1 cellular context compared by ENCODE assay signal in genomic region chr3:44894485-44894884, GRCh38.
TF ChIP-seq lines count a peak whose summit lies in the region.

No MANE protein-coding gene starts in this region.

TF ChIP-seq in H1, 55 proteins besides CTCF, POLR2A, EP300 and RAD21:
- TF ChIP-seq, protein P1, sequence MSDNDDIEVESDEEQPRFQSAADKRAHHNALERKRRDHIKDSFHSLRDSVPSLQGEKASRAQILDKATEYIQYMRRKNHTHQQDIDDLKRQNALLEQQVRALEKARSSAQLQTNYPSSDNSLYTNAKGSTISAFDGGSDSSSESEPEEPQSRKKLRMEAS (IDR thresholded peaks at IDR 0.05): peak; percentile 85
- TF ChIP-seq, protein P2, sequence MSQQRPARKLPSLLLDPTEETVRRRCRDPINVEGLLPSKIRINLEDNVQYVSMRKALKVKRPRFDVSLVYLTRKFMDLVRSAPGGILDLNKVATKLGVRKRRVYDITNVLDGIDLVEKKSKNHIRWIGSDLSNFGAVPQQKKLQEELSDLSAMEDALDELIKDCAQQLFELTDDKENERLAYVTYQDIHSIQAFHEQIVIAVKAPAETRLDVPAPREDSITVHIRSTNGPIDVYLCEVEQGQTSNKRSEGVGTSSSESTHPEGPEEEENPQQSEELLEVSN (IDR thresholded peaks at IDR 0.05): peak; percentile 88
- TF ChIP-seq EZH2 (IDR thresholded peaks at IDR 0.05; ENCODE audit: low read depth, low read length, severe bottlenecking) (no peak), TCF12 (IDR thresholded peaks at IDR 0.05; ENCODE audit: low read depth, low read length) (0 out of 2 replicates have a peak, but pooled peaks have one; percentile 20)
